ENCODE assay signal across 11 cellular contexts in the genomic region with DNA sequence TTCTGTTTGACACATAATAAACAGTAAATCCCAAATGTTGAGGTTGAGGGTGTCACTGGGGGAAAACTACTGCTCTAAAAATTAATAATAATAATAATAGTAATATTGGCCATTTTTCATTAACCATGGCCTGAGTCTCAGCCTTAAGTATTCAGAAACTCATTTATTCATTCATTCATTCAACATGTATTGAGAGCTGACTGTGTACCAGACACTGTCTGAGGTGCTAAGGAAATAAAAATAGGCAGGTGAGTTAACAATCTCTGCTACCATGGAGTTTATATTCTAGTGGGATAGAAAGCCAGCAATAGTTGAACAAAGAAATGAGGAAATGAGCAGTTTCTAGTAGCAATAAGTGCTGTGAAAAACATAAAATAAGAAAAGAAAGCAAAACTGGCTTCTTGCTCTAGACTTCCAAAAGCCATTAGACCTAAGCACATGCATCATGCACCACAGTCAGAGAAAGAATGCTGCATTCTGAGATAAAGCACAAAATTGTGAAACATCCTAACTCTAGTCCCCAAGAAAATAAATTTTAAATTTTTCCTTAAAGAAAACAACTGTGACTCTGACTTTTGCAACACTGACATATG.
DNase-seq lines count a peak whose midpoint lies in the region; ATAC-seq and TF ChIP-seq lines count a peak whose summit lies in the region.
"Had no signal": no experiment of that assay in that cellular context is flagged by ENCODE, and none has a peak within 500 bp of the region (broad histone marks: within the 10 kb centered on the region; RNA-seq: fewer than 3 reads in every experiment).

No MANE protein-coding gene starts in this region.

- no peaks in the 10 kb centered on the region for H3K4me1 ChIP-seq in gastrocnemius medialis

- H3K27me3 ChIP-seq in gastrocnemius medialis = no peaks in the 10 kb centered on the region

- TF ChIP-seq CTCF in fibroblast of villous mesenchyme (IDR thresholded peaks at IDR 0.05; ENCODE audit: insufficient read depth, low read depth, low read length) (no peak), gastrocnemius medialis (IDR thresholded peaks at IDR 0.05 in 4 of 5, conservative IDR thresholded peaks at IDR 0.05 in 1 of 5) (no peak)

- H3K27ac ChIP-seq in gastrocnemius medialis = no peak overlapping the region

- in situ Hi-C loops in gastrocnemius medialis (cut with MboI; ENCODE audit: low sequenced_read_pairs in 4 of 4) = no loop called here

- peaks cover 0 to 6% (median 0%) of the 10 kb centered on the region in 3 donors for H3K9me3 ChIP-seq in gastrocnemius medialis

- no peaks in the 10 kb centered on the region for H3K36me3 ChIP-seq in gastrocnemius medialis

- no peak overlapping the region for H3K4me3 ChIP-seq in fibroblast of villous mesenchyme (ENCODE audit: low read depth, low read length)
- H3K4me3 ChIP-seq in gastrocnemius medialis = no peak overlapping the region

- ATAC-seq in GM18868 (IDR thresholded peaks at IDR 0.05; ENCODE audit: unreplicated experiment) (peak; percentile 99), GM21529 (IDR thresholded peaks at IDR 0.05; ENCODE audit: unreplicated experiment) (peak; percentile 100), HG03103 (IDR thresholded peaks at IDR 0.05; ENCODE audit: low read depth, unreplicated experiment) (peak; percentile 100), gastrocnemius medialis (no peak)
- ATAC-seq: activated CD8-positive, alpha-beta memory T cell treated with anti-CD3 and anti-CD28 coated beads, Interleukin-2, amount 10 ng/mL, durations not matched to agents 7 days and 5 days; natural killer cell had no signal

- DNase-seq in fibroblast of villous mesenchyme (ENCODE audit: low read depth) = peak; percentile 54
- DNase-seq in KG1 (lab: John Stamatoyannopoulos, UW) = no peak
- DNase-seq in NCI-H2081 treated with DMSO at 0.1 percent for 48 hours (lab: John Stamatoyannopoulos, UW) = no peak
- no peak for DNase-seq in gastrocnemius medialis
- DNase-seq in RPMI8226 = no peak
- DNase-seq: activated CD8-positive, alpha-beta memory T cell treated with anti-CD3 and anti-CD28 coated beads, Interleukin-2, amount 10 ng/mL, durations not matched to agents 7 days and 5 days; CD4-positive, alpha-beta memory T cell; natural killer cell had no signal

- TF ChIP-seq POLR2A in gastrocnemius medialis (IDR thresholded peaks at IDR 0.05) = no peak

- intact Hi-C loops in gastrocnemius medialis (cut with DNase I; ENCODE audit: low total_unique reads) = no loop called here

Comparison
In these comparisons a context has a peak if more than half of its experiments do, and no peak if none do; other contexts are left out.
1. ATAC-seq: peak in GM18868 (single experiment), GM21529 (single experiment) and HG03103 (single experiment); none in gastrocnemius medialis (0 of 2).